In genomic region chr1:1206376-1207253, GRCh38 we compare ENCODE assay signal across 1 cellular context.
TF ChIP-seq lines count a peak whose summit lies in the region.

Gene TNFRSF18, minus strand, starts transcription at chr1:1206592. Its CDS starts 21 bp downstream, at chr1:1206571.

TF ChIP-seq in GM23338, 12 proteins besides CTCF, POLR2A, EP300 and RAD21 (continued from another document):
- TF ChIP-seq ZNF462 (CRISPR knock-in tag; IDR thresholded peaks at IDR 0.05) (no peak), EZH2 (IDR thresholded peaks at IDR 0.05; ENCODE audit: low read depth, unreplicated experiment) (no peak), JUNB (IDR thresholded peaks at IDR 0.05; ENCODE audit: unreplicated experiment) (no peak), EZH2phosphoT487 (IDR thresholded peaks at IDR 0.05; ENCODE audit: unreplicated experiment) (no peak)
